1 cellular context compared by ENCODE assay signal in genomic region chr3:141450727-141451378, GRCh38.
TF ChIP-seq lines count a peak whose summit lies in the region.

No MANE protein-coding gene starts in this region.

TF ChIP-seq in GM12878, 131 proteins besides CTCF, POLR2A, EP300 and RAD21:
- TF ChIP-seq RELB (IDR thresholded peaks at IDR 0.05; ENCODE audit: low read depth) = no peak
- TF ChIP-seq POLR2AphosphoS2 (IDR thresholded peaks at IDR 0.05; ENCODE audit: low read depth, low read length) = peak; percentile 81
